ENCODE assay signal across 8 cellular contexts in genomic region chr17:50479522-50480141, GRCh38.
A peak's percentile ranks its signal among the peaks of the same experiment; 100 is the strongest.
DNase-seq lines count a peak whose midpoint lies in the region; ATAC-seq and TF ChIP-seq lines count a peak whose summit lies in the region.

No MANE protein-coding gene starts in this region.

- peak overlapping the region; percentile 82 for H2AFZ ChIP-seq in neuron (ENCODE audit: low read depth, low read length)

- DNase-seq in GM06990 (ENCODE audit: extremely low read depth, insufficient read length) (peak; percentile 70), LNCaP clone FGC (ENCODE audit: low read depth) (peak; percentile 58), RWPE2 (ENCODE audit: low spot score) (no peak), foreskin fibroblast (peak; percentile 76 to 92)
- peak; percentile 89 for DNase-seq in activated effector memory CD4-positive, alpha-beta T cell treated with anti-CD3 and anti-CD28 coated beads, Interleukin-2, amount 50 U/mL, for 16 hours

- H3K27ac ChIP-seq in RWPE2 (ENCODE audit: poor library complexity, severe bottlenecking): peak overlapping the region; percentile 67
- peak overlapping the region; percentile 86 for H3K27ac ChIP-seq in subcutaneous abdominal adipose tissue (ENCODE audit: low read depth, low read length)

- H3K4me3 ChIP-seq in GM06990 (replicated peaks; ENCODE audit: low read depth, low read length): peak overlapping the region; percentile 85
- peak overlapping the region; percentile 70 for H3K4me3 ChIP-seq in LNCaP clone FGC (ENCODE audit: low read depth, low read length)
- H3K4me3 ChIP-seq in RWPE2 (ENCODE audit: severe bottlenecking): peak overlapping the region; percentile 51
- H3K4me3 ChIP-seq in foreskin fibroblast (ENCODE audit: low read depth in 1 of 2, low read length in 2 of 2): peak overlapping the region; percentile 91 to 95
- peak overlapping the region; percentile 83 for H3K4me3 ChIP-seq in neuron (ENCODE audit: low read length)
- H3K4me3 ChIP-seq in subcutaneous abdominal adipose tissue (ENCODE audit: low read depth in 1 of 5, low read length in 5 of 5): peak overlapping the region; percentile 77 to 91 (median 83)

- H3K27me3 ChIP-seq in GM06990 (replicated peaks; ENCODE audit: control insufficient read depth, insufficient read depth, low read length): no peaks in the 10 kb centered on the region
- H3K27me3 ChIP-seq in RWPE2 (ENCODE audit: insufficient read depth, poor library complexity, severe bottlenecking): no peaks in the 10 kb centered on the region
- peaks cover 8% of the 10 kb centered on the region for H3K27me3 ChIP-seq in neuron (ENCODE audit: insufficient read depth, low read length)
- no peaks in the 10 kb centered on the region for H3K27me3 ChIP-seq in subcutaneous abdominal adipose tissue (ENCODE audit: control insufficient read depth in 5 of 5, insufficient read depth in 4 of 5, low read length in 5 of 5)

- peak; percentile 48 for ATAC-seq in RWPE2 (ENCODE audit: low read depth)
- ATAC-seq in HG02973 (IDR thresholded peaks at IDR 0.05; ENCODE audit: unreplicated experiment): no peak

- peaks cover 2% of the 10 kb centered on the region for H3K36me3 ChIP-seq in GM06990 (ENCODE audit: control insufficient read depth, insufficient read depth, low read length)
- H3K36me3 ChIP-seq in RWPE2 (ENCODE audit: low read depth): peaks cover 41% of the 10 kb centered on the region
- H3K36me3 ChIP-seq in neuron (ENCODE audit: insufficient read depth, low read length): peaks cover 3% of the 10 kb centered on the region
- H3K36me3 ChIP-seq in subcutaneous abdominal adipose tissue (ENCODE audit: control insufficient read depth in 5 of 5, insufficient read depth in 5 of 5, low read length in 5 of 5): peaks cover 0 to 23% (median 21%) of the 10 kb centered on the region in 5 donors

- TF ChIP-seq CTCF in GM06990 (IDR thresholded peaks at IDR 0.05; ENCODE audit: insufficient read depth, low read length, poor library complexity, severe bottlenecking): peak; percentile 71
- peak; percentile 77 for TF ChIP-seq CTCF in LNCaP clone FGC (IDR thresholded peaks at IDR 0.05; ENCODE audit: control insufficient read depth, extremely low read depth, insufficient read depth)
- no peak for TF ChIP-seq CTCF in RWPE2 (IDR thresholded peaks at IDR 0.05; ENCODE audit: poor library complexity, severe bottlenecking)
- peak; percentile 51 for TF ChIP-seq CTCF in foreskin fibroblast (IDR thresholded peaks at IDR 0.05; ENCODE audit: low read depth, low read length)

- no peaks in the 10 kb centered on the region for H3K9me3 ChIP-seq in RWPE2 (ENCODE audit: severe bottlenecking)
- no peaks in the 10 kb centered on the region for H3K9me3 ChIP-seq in neuron (ENCODE audit: low read length)
- no peaks in the 10 kb centered on the region for H3K9me3 ChIP-seq in subcutaneous abdominal adipose tissue (ENCODE audit: control insufficient read depth in 5 of 5, low read length in 5 of 5)

- peak overlapping the region in 2 of 5 donors; percentile 53 to 88 for H3K9ac ChIP-seq in subcutaneous abdominal adipose tissue (ENCODE audit: low read length in 5 of 5)

- H3K4me1 ChIP-seq in RWPE2 (ENCODE audit: insufficient read depth, poor library complexity, severe bottlenecking): peaks cover 15% of the 10 kb centered on the region
- H3K4me1 ChIP-seq in neuron (ENCODE audit: insufficient read depth, low read length): peaks cover 12% of the 10 kb centered on the region
- H3K4me1 ChIP-seq in subcutaneous abdominal adipose tissue (ENCODE audit: control insufficient read depth in 5 of 5, insufficient read depth in 5 of 5, low read length in 5 of 5): peaks cover 12 to 49% (median 42%) of the 10 kb centered on the region in 5 donors
